Comparison of ENCODE assay signal across 8 cellular contexts in genomic region chr2:188512456-188512855, GRCh38.
DNase-seq lines count a peak whose midpoint lies in the region; ATAC-seq and TF ChIP-seq lines count a peak whose summit lies in the region.

No MANE protein-coding gene starts in this region.

- no peaks in the 10 kb centered on the region for H3K27me3 ChIP-seq in transverse colon

- no peak overlapping the region for H3K4me3 Mint-ChIP-seq in natural killer cell treated with Interleukin-12 subunit alpha and Interleukin-12 subunit beta and Interleukin-15 and Interleukin-18, amount 100 ng/mL, for 72 hours

- no peak overlapping the region for H3K27ac Mint-ChIP-seq in natural killer cell treated with Interleukin-12 subunit alpha and Interleukin-12 subunit beta and Interleukin-15 and Interleukin-18, amount 100 ng/mL, for 72 hours

- intact Hi-C loops in transverse colon (cut with DNase I; ENCODE audit: low total_unique reads) = no loop called here

- no peaks in the 10 kb centered on the region for H3K27me3 Mint-ChIP-seq in natural killer cell treated with Interleukin-12 subunit alpha and Interleukin-12 subunit beta and Interleukin-15 and Interleukin-18, amount 100 ng/mL, for 72 hours

- H3K4me1 Mint-ChIP-seq in natural killer cell treated with Interleukin-12 subunit alpha and Interleukin-12 subunit beta and Interleukin-15 and Interleukin-18, amount 100 ng/mL, for 72 hours (ENCODE audit: low read depth in 2 of 2) = no peaks in the 10 kb centered on the region

- DNase-seq in AG09319 (ENCODE audit: extremely low read depth, low read depth) (peak; percentile 44), M059J (ENCODE audit: low read depth) (peak; percentile 60), globus pallidus (ENCODE audit: low spot score) (peak; percentile 54), transverse colon (no peak)
- no peak for DNase-seq in natural killer cell treated with Interleukin-12 subunit alpha and Interleukin-12 subunit beta and Interleukin-15 and Interleukin-18, amount 100 ng/mL, for 72 hours (ENCODE audit: low spot score)
- DNase-seq in activated CD4-positive, alpha-beta T cell treated with anti-CD3 and anti-CD28 coated beads for 1 hour = no peak

- 0 to 6% methylated on average over 2 of the region's 2 CpGs for WGBS in transverse colon (ENCODE audit: low coverage in 1 of 2), 2 donors

- ATAC-seq in GM19043 (IDR thresholded peaks at IDR 0.05; ENCODE audit: low read depth, unreplicated experiment) (peak; percentile 67), SK-N-SH treated with all-trans-retinoic acid at 6 μM for 48 hours (peak; percentile 88)
- ATAC-seq in natural killer cell treated with Interleukin-12 subunit alpha and Interleukin-12 subunit beta and Interleukin-15 and Interleukin-18, amount 100 ng/mL, for 72 hours = no peak

- no peaks in the 10 kb centered on the region for H3K4me1 ChIP-seq in transverse colon

- in situ Hi-C loops in transverse colon (cut with MboI; ENCODE audit: low pct_ligation_motif_present in 1 of 4, low pct_unique_long_range_greater_than_20kb in 1 of 4, low sequenced_read_pairs in 3 of 4) = loop anchor here (25.0 kb wide), 1 partner anchor 925 kb away; no protein-coding TSS in a partner anchor

- peaks cover 3% of the 10 kb centered on the region for H3K9me3 Mint-ChIP-seq in natural killer cell treated with Interleukin-12 subunit alpha and Interleukin-12 subunit beta and Interleukin-15 and Interleukin-18, amount 100 ng/mL, for 72 hours

- no peaks in the 10 kb centered on the region for H3K9me3 ChIP-seq in transverse colon

- H3K36me3 ChIP-seq in transverse colon = no peaks in the 10 kb centered on the region

- no peak overlapping the region for H3K4me3 ChIP-seq in transverse colon

- no peak overlapping the region for H3K27ac ChIP-seq in transverse colon

- TF ChIP-seq POLR2A in transverse colon (IDR thresholded peaks at IDR 0.05) = no peak

- TF ChIP-seq CTCF in AG09319 (IDR thresholded peaks at IDR 0.05; ENCODE audit: low read depth, low read length) (peak; percentile 56), transverse colon (IDR thresholded peaks at IDR 0.05) (peak in 3 of 5 experiments; percentile 21 to 34 (median 33))

- no peaks in the 10 kb centered on the region for H3K36me3 Mint-ChIP-seq in natural killer cell treated with Interleukin-12 subunit alpha and Interleukin-12 subunit beta and Interleukin-15 and Interleukin-18, amount 100 ng/mL, for 72 hours

- no peak for TF ChIP-seq EP300 in transverse colon (IDR thresholded peaks at IDR 0.05; ENCODE audit: low read depth)

TF ChIP-seq in SK-N-SH treated with all-trans-retinoic acid at 6 μM for 48 hours, 23 proteins besides CTCF, POLR2A, EP300 and RAD21:
- TF ChIP-seq, protein P1, sequence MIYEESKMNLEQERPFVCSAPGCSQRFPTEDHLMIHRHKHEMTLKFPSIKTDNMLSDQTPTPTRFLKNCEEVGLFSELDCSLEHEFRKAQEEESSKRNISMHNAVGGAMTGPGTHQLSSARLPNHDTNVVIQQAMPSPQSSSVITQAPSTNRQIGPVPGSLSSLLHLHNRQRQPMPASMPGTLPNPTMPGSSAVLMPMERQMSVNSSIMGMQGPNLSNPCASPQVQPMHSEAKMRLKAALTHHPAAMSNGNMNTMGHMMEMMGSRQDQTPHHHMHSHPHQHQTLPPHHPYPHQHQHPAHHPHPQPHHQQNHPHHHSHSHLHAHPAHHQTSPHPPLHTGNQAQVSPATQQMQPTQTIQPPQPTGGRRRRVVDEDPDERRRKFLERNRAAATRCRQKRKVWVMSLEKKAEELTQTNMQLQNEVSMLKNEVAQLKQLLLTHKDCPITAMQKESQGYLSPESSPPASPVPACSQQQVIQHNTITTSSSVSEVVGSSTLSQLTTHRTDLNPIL (CRISPR knock-in tag; IDR thresholded peaks at IDR 0.05; ENCODE audit: low read depth) = no peak

Comparison
In these comparisons a context has a peak if more than half of its experiments do, and no peak if none do; other contexts are left out.
1. DNase-seq: peak in AG09319 (single experiment), M059J (single experiment) and globus pallidus (single experiment); none in transverse colon (single experiment), natural killer cell treated with Interleukin-12 subunit alpha and Interleukin-12 subunit beta and Interleukin-15 and Interleukin-18, amount 100 ng/mL, for 72 hours (single experiment) and activated CD4-positive, alpha-beta T cell treated with anti-CD3 and anti-CD28 coated beads for 1 hour (single experiment).
2. ATAC-seq: peak in GM19043 (single experiment) and SK-N-SH treated with all-trans-retinoic acid at 6 μM for 48 hours (single experiment); none in natural killer cell treated with Interleukin-12 subunit alpha and Interleukin-12 subunit beta and Interleukin-15 and Interleukin-18, amount 100 ng/mL, for 72 hours (0 of 2).